ENCODE assay signal across 16 cellular contexts in the genomic region with DNA sequence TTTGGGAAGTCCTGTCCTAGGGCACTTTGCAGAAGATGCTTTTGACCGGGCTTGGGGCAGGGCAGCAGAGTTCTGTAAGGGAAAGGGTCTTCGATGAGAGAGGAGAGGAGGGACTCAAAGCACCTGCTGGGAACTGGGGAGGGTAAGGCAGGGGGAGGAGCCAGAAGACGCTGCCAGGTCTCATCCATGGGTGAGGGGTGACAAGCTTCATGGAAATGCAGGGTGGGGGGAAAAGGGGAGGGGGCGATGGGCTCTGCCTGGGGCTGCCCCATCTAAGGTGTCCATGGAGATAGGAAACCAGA.
"Had no signal": no experiment of that assay in that cellular context is flagged by ENCODE, and none has a peak within 500 bp of the region (broad histone marks: within the 10 kb centered on the region; RNA-seq: fewer than 3 reads in every experiment).

No MANE protein-coding gene starts in this region.

- H3K9me3 ChIP-seq: mucosa of descending colon, suprapubic skin, upper lobe of left lung had no signal

- H3K36me3 ChIP-seq: SJSA1, suprapubic skin, upper lobe of left lung had no signal

- H3K27ac ChIP-seq: SJSA1, suprapubic skin had no signal

- H3K4me3 ChIP-seq: mucosa of descending colon, SJSA1, skin epidermis, suprapubic skin, upper lobe of left lung had no signal

- H3K4me1 ChIP-seq: SJSA1 had no signal

- ATAC-seq: natural killer cell; stimulated activated effector memory CD8-positive, alpha-beta T cell treated with anti-CD3 and anti-CD28 coated beads, Interleukin-12 subunit alpha, Interleukin-12 subunit beta, amount 100 ng/mL, for 72 hours had no signal

- DNase-seq: amygdala, endodermal cell, erythroblast, hippocampal formation, kidney glomerular epithelial cell, mammary epithelial cell, mucosa of descending colon, natural killer cell, occipital lobe, retina, SW 1271, upper lobe of left lung had no signal

- H3K27me3 ChIP-seq: SJSA1, suprapubic skin, upper lobe of left lung had no signal
